17 cellular contexts compared by ENCODE assay signal in the genomic region with DNA sequence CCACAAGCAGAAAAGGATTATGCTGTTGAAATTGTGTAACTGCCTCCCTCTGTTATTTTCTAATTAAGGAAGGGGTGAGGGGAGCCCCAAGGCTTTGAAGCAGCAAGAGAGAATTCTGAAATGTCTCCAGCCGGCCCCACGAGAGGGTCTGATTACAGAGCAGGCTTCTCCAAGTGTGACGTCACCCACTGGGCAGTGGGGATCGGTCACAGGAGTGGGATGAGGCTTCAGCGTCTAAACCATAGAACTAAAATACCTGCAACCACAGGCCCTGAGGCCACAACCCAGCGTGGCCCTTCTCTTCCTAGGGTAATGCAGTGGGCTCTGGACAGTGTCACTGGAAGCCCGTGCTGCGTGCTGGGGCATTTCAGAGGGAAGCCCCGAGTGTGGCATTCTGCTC. TPM values are rescaled to one million over a fixed set of nuclear protein-coding genes. Genes with fewer than 3 reads are reported as not detected.
DNase-seq lines count a peak whose midpoint lies in the region; ATAC-seq and TF ChIP-seq lines count a peak whose summit lies in the region.
"Had no signal": no experiment of that assay in that cellular context is flagged by ENCODE, and none has a peak within 500 bp of the region (broad histone marks: within the 10 kb centered on the region; RNA-seq: fewer than 3 reads in every experiment).

No MANE protein-coding gene starts in this region.

- no peak overlapping the region for H3K9ac ChIP-seq in PC-3 (ENCODE audit: low read length)
- H3K9ac ChIP-seq: KMS-11 had no signal

- H3K36me3 Mint-ChIP-seq in activated CD8-positive, alpha-beta memory T cell treated with anti-CD3 and anti-CD28 coated beads, Interleukin-2, amount 10 ng/mL, durations not matched to agents 7 days and 5 days: no peaks in the 10 kb centered on the region

- POLR2A ChIA-PET in PC-3 (lab: Charles Lee; ENCODE audit: unreplicated experiment): no interaction called here

- peak; percentile 35 for DNase-seq in activated CD8-positive, alpha-beta memory T cell treated with anti-CD3 and anti-CD28 coated beads, Interleukin-2, amount 50 U/mL, for 48 hours
- no peak for DNase-seq in activated CD8-positive, alpha-beta memory T cell treated with anti-CD3 and anti-CD28 coated beads, Interleukin-2, amount 10 ng/mL, durations not matched to agents 7 days and 5 days
- DNase-seq in astrocyte of the spinal cord (ENCODE audit: low read depth, low spot score): peak; percentile 43
- peak; percentile 86 for DNase-seq in left kidney (ENCODE audit: low read depth, low spot score)
- peak; percentile 53 for DNase-seq in ureter (ENCODE audit: low spot score)
- no peak for DNase-seq in activated T-cell treated with anti-CD3 and anti-CD28 coated beads, Interleukin-2, amount 50 U/mL, for 48 hours
- DNase-seq in cerebellar cortex (ENCODE audit: low spot score): no peak
- no peak for DNase-seq in PC-3
- DNase-seq: activated CD4-positive, alpha-beta T cell treated with anti-CD3 and anti-CD28 coated beads, Interleukin-2, amount 50 U/mL, for 48 hours; brain microvascular endothelial cell; NCI-H748 treated with DMSO at 0.1 percent for 48 hours; stomach; T-helper 9 cell had no signal

- no peak for ATAC-seq in activated CD8-positive, alpha-beta memory T cell treated with anti-CD3 and anti-CD28 coated beads, Interleukin-2, amount 10 ng/mL, durations not matched to agents 7 days and 5 days
- ATAC-seq in PC-3: no peak
- ATAC-seq: GM23338 had no signal

- no peak overlapping the region for H3K27ac Mint-ChIP-seq in activated CD8-positive, alpha-beta memory T cell treated with anti-CD3 and anti-CD28 coated beads, Interleukin-2, amount 10 ng/mL, durations not matched to agents 7 days and 5 days
- H3K27ac Mint-ChIP-seq: GM23338 had no signal

- H3K27me3 ChIP-seq in PC-3 (ENCODE audit: low read length): no peaks in the 10 kb centered on the region

- H4K20me1 ChIP-seq in PC-3 (ENCODE audit: low read length): no peaks in the 10 kb centered on the region

- H3K27me3 Mint-ChIP-seq in activated CD8-positive, alpha-beta memory T cell treated with anti-CD3 and anti-CD28 coated beads, Interleukin-2, amount 10 ng/mL, durations not matched to agents 7 days and 5 days: peaks cover 27% of the 10 kb centered on the region

- intact Hi-C loops in PC-3 (cut with micrococcal nuclease): no loop called here

- H3K9me3 ChIP-seq in PC-3 (ENCODE audit: low read length): no peaks in the 10 kb centered on the region; the same call in 1 of the 2 replicates
- H3K9me3 ChIP-seq: stomach had no signal

- CTCF ChIA-PET in activated CD8-positive, alpha-beta memory T cell treated with anti-CD3 and anti-CD28 coated beads, Interleukin-2, amount 10 ng/mL, durations not matched to agents 7 days and 5 days (lab: Charles Lee): interaction anchor here (0.8 kb wide), 1 partner anchor 29 kb away, joined by 3 read pairs; no protein-coding TSS in a partner anchor
- CTCF ChIA-PET in PC-3 (lab: Charles Lee): no interaction called here

- H3K4me3 Mint-ChIP-seq in activated CD8-positive, alpha-beta memory T cell treated with anti-CD3 and anti-CD28 coated beads, Interleukin-2, amount 10 ng/mL, durations not matched to agents 7 days and 5 days: no peak overlapping the region
- H3K4me3 Mint-ChIP-seq: GM23338 had no signal

- BruUV-seq in PC-3 (replicated peaks; lab: Mats Ljungman, UMichigan): no TSS peak

- no peak overlapping the region for H2AFZ ChIP-seq in PC-3 (ENCODE audit: low read length)
- H2AFZ ChIP-seq: GM23338 had no signal

- H3K4me1 Mint-ChIP-seq in activated CD8-positive, alpha-beta memory T cell treated with anti-CD3 and anti-CD28 coated beads, Interleukin-2, amount 10 ng/mL, durations not matched to agents 7 days and 5 days: no peaks in the 10 kb centered on the region

- no peak overlapping the region for H3K27ac ChIP-seq in PC-3 (ENCODE audit: low read length)
- H3K27ac ChIP-seq: brain microvascular endothelial cell, KMS-11, stomach had no signal

- no peaks in the 10 kb centered on the region for H3F3A ChIP-seq in PC-3 (ENCODE audit: low read length, unreplicated experiment)

- H3K4me3 ChIP-seq in astrocyte of the spinal cord (ENCODE audit: low read depth, low read length) (no peak overlapping the region), PC-3 (ENCODE audit: low read length) (no peak overlapping the region)
- H3K4me3 ChIP-seq: GM23338, stomach had no signal

- peaks cover 17% of the 10 kb centered on the region for H3K4me1 ChIP-seq in PC-3 (ENCODE audit: insufficient read depth, low read length)
- H3K4me1 ChIP-seq: Caco-2 had no signal

- no peaks in the 10 kb centered on the region for H3K36me3 ChIP-seq in PC-3 (ENCODE audit: low read depth, low read length)
- H3K36me3 ChIP-seq: brain microvascular endothelial cell, stomach had no signal

- H3K4me2 ChIP-seq in PC-3 (ENCODE audit: low read length): no peak overlapping the region
- H3K4me2 ChIP-seq: GM23338, KMS-11 had no signal

- no peaks in the 10 kb centered on the region for H3K9me3 Mint-ChIP-seq in activated CD8-positive, alpha-beta memory T cell treated with anti-CD3 and anti-CD28 coated beads, Interleukin-2, amount 10 ng/mL, durations not matched to agents 7 days and 5 days (ENCODE audit: low read depth)

- TF ChIP-seq CTCF in astrocyte of the spinal cord (IDR thresholded peaks at IDR 0.05; ENCODE audit: low read depth, low read length) (no peak), PC-3 (conservative IDR thresholded peaks at IDR 0.05; ENCODE audit: low read depth, low read length) (no peak)

- H3K9me2 ChIP-seq in PC-3 (replicated peaks; ENCODE audit: low read length): no peaks in the 10 kb centered on the region

- in situ Hi-C loops in astrocyte of the spinal cord (cut with HindIII; ENCODE audit: low sequenced_read_pairs): no loop called here

- no peaks in the 10 kb centered on the region for H3K79me2 ChIP-seq in PC-3 (ENCODE audit: low read length)

RNA-seq across cellular contexts. Expression of gene APCDD1L, which starts 38.6 kb away (rescaled TPM):
- not detected for total RNA-seq in activated CD8-positive, alpha-beta memory T cell treated with anti-CD3 and anti-CD28 coated beads, Interleukin-2, amount 10 ng/mL, durations not matched to agents 7 days and 5 days
- 2.3 TPM for total RNA-seq in ureter
- total RNA-seq in PC-3 (2014; rRNA removed): 2.0 and 4.9 TPM in 2 replicates
- total RNA-seq: A673, Caco-2 had no signal

Comparison
In these comparisons a context has a peak if more than half of its experiments do, and no peak if none do; other contexts are left out.
1. DNase-seq: peak in activated CD8-positive, alpha-beta memory T cell treated with anti-CD3 and anti-CD28 coated beads, Interleukin-2, amount 50 U/mL, for 48 hours (single experiment), astrocyte of the spinal cord (single experiment), left kidney (single experiment) and ureter (single experiment); none in activated CD8-positive, alpha-beta memory T cell treated with anti-CD3 and anti-CD28 coated beads, Interleukin-2, amount 10 ng/mL, durations not matched to agents 7 days and 5 days (single experiment), activated T-cell treated with anti-CD3 and anti-CD28 coated beads, Interleukin-2, amount 50 U/mL, for 48 hours (0 of 2), cerebellar cortex (single experiment) and PC-3 (single experiment).